ENCODE assay signal across 26 cellular contexts in the genomic region with DNA sequence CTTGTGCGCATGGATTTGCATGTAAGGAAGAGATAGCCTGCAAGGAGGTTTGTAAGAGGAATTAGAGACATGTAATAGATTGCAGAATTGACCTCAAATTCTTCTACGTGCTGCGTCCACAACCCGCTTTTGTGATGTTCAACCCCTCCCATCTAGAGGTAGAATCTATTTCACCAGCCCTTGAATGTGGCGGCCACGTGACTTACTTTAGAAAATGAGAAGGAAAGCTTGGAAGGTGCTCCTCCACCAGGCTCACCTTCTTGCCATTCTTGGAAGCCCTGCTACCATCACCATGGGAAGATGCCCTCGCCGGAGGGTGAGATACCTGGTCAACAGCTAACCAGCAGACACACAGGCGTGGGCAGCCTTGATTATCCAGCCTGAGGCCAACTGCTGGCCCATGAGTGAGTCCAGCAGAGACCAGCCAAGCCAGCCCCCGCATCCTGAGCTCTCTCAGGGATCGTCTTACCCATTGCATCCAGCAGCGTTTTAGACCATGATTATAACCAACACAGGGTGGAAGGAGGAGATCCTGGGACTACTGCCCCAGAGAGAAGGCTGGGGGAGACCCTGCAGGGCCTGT.
"Had no signal": no experiment of that assay in that cellular context is flagged by ENCODE, and none has a peak within 500 bp of the region (broad histone marks: within the 10 kb centered on the region; RNA-seq: fewer than 3 reads in every experiment).

No MANE protein-coding gene starts in this region.

- DNase-seq: IMR-90, Kasumi-1, MM.1S, NCI-H1105, NCI-H1417, NCI-H146, NCI-H1694 treated with DMSO at 0.1 percent for 48 hours, NCI-H1930, NCI-H2081, NCI-H2107, NCI-H2227 treated with DMSO at 0.1 percent for 48 hours, NCI-H446, NCI-H510A, NCI-H524 treated with DMSO at 0.1 percent for 48 hours, NCI-H69, NCI-H774, PC-3, SHP77 treated with DMSO at 0.1 percent for 48 hours, SJCRH30, T-helper 1 cell had no signal

- H3K4me1 ChIP-seq: SJCRH30 had no signal

- ATAC-seq: HepG2, K562, Panc1, PC-3, SK-N-SH treated with all-trans-retinoic acid at 6 μM for 48 hours had no signal

- H3K4me3 ChIP-seq: K562, SJCRH30 had no signal

- H3K27ac ChIP-seq: KMS-11, RWPE1, SJCRH30 had no signal

- H3K36me3 ChIP-seq: SJCRH30 had no signal

- H3K9ac ChIP-seq: KMS-11 had no signal

- H3K4me2 ChIP-seq: KMS-11 had no signal

- FAIRE-seq: HepG2, K562 had no signal

- H3K9me3 ChIP-seq: SJCRH30 had no signal
